ENCODE assay signal across 8 cellular contexts in genomic region chr14:60090864-60091519, GRCh38. TPM values are rescaled to one million over a fixed set of nuclear protein-coding genes. Genes with fewer than 3 reads are reported as not detected.
DNase-seq lines count a peak whose midpoint lies in the region; ATAC-seq and TF ChIP-seq lines count a peak whose summit lies in the region.

No MANE protein-coding gene starts in this region.

- TF ChIP-seq POLR2A in esophagus squamous epithelium (IDR thresholded peaks at IDR 0.05) (no peak), upper lobe of left lung (IDR thresholded peaks at IDR 0.05) (no peak)

- no peaks in the 10 kb centered on the region for H3K27me3 ChIP-seq in esophagus squamous epithelium
- no peaks in the 10 kb centered on the region for H3K27me3 ChIP-seq in upper lobe of left lung

- H3K9me3 ChIP-seq in esophagus squamous epithelium (no peaks in the 10 kb centered on the region), mucosa of descending colon (no peaks in the 10 kb centered on the region), upper lobe of left lung (no peaks in the 10 kb centered on the region)

- peaks cover 30% of the 10 kb centered on the region for H3K4me1 Mint-ChIP-seq in activated CD4-positive, alpha-beta memory T cell treated with anti-CD3 and anti-CD28 coated beads for 36 hours (ENCODE audit: low read depth)

- H3K27ac ChIP-seq in esophagus squamous epithelium (peak overlapping the region; percentile 94 to 99 (median 98)), upper lobe of left lung (peak overlapping the region; percentile 96 to 98 (median 96))

- H3K36me3 ChIP-seq in esophagus squamous epithelium (no peaks in the 10 kb centered on the region), mucosa of descending colon (ENCODE audit: low read depth) (no peaks in the 10 kb centered on the region), upper lobe of left lung (no peaks in the 10 kb centered on the region)

- CTCF ChIA-PET in activated CD4-positive, alpha-beta memory T cell treated with anti-CD3 and anti-CD28 coated beads for 36 hours (lab: Charles Lee), result interaction anchor here (1.2 to 2.7 kb wide), 3 partner anchors 11 to 240 kb away, joined by 3 to 9 read pairs (median 9); no protein-coding TSS in a partner anchor

- H3K27me3 Mint-ChIP-seq in activated CD4-positive, alpha-beta memory T cell treated with anti-CD3 and anti-CD28 coated beads for 36 hours, result no peaks in the 10 kb centered on the region

- H3K4me3 Mint-ChIP-seq in activated CD4-positive, alpha-beta memory T cell treated with anti-CD3 and anti-CD28 coated beads for 36 hours, result peak overlapping the region; percentile 95

- ATAC-seq in mucosa of descending colon (no peak), upper lobe of left lung (ENCODE audit: low FRiP score in 2 of 2) (peak in 1 of 2 donors; percentile 41), HG02970 (IDR thresholded peaks at IDR 0.05; ENCODE audit: low FRiP score, unreplicated experiment) (no peak)

- intact Hi-C loops in activated CD4-positive, alpha-beta memory T cell treated with anti-CD3 and anti-CD28 coated beads for 36 hours (cut with micrococcal nuclease), result loop anchor here (1.0 to 10.0 kb wide), 6 partner anchors 73 to 1796 kb away; partner anchors contain the start of genes ARID4A, JKAMP, L3HYPDH and PPM1A
- intact Hi-C loops in esophagus squamous epithelium (cut with DNase I) (loop anchor here (10.0 kb wide), 2 partner anchors 74 to 154 kb away; partner anchors contain the start of genes DHRS7 and PPM1A), mucosa of descending colon (cut with DNase I, micrococcal nuclease) (loop anchor here in 1 of 2 donors (10.0 kb wide), 1 partner anchor 154 kb away; the partner anchor contains the start of gene PPM1A)

- H3K4me3 ChIP-seq in esophagus squamous epithelium (peak overlapping the region; percentile 57 to 92 (median 81)), mucosa of descending colon (peak overlapping the region; percentile 46), upper lobe of left lung (peak overlapping the region; percentile 2 to 70 (median 58))

- POLR2A ChIA-PET in activated CD4-positive, alpha-beta memory T cell treated with anti-CD3 and anti-CD28 coated beads for 36 hours (lab: Charles Lee), result interaction anchor here (3.2 kb wide), 1 partner anchor 158 kb away, joined by 17 read pairs; the partner anchor contains the start of gene PPM1A

- H3K36me3 Mint-ChIP-seq in activated CD4-positive, alpha-beta memory T cell treated with anti-CD3 and anti-CD28 coated beads for 36 hours, result peaks cover 7% of the 10 kb centered on the region

- TF ChIP-seq EP300 in upper lobe of left lung (IDR thresholded peaks at IDR 0.05), result no peak

- no peak for TF ChIP-seq CTCF in esophagus squamous epithelium (IDR thresholded peaks at IDR 0.05)
- TF ChIP-seq CTCF in mucosa of descending colon (IDR thresholded peaks at IDR 0.05), result no peak
- no peak for TF ChIP-seq CTCF in upper lobe of left lung (IDR thresholded peaks at IDR 0.05)

- H3K9me3 Mint-ChIP-seq in activated CD4-positive, alpha-beta memory T cell treated with anti-CD3 and anti-CD28 coated beads for 36 hours, result no peaks in the 10 kb centered on the region

- H3K27ac Mint-ChIP-seq in activated CD4-positive, alpha-beta memory T cell treated with anti-CD3 and anti-CD28 coated beads for 36 hours, result peak overlapping the region; percentile 91

- peak; percentile 67 for DNase-seq in activated effector memory CD4-positive, alpha-beta T cell treated with anti-CD3 and anti-CD28 coated beads, Interleukin-2, amount 50 U/mL, for 16 hours
- DNase-seq in activated effector memory CD4-positive, alpha-beta T cell treated with Interleukin-2 at 50 U/mL for 16 hours, result no peak
- DNase-seq in NCI-H2107 (lab: John Stamatoyannopoulos, UW) (peak; percentile 91), esophagus squamous epithelium (lab: John Stamatoyannopoulos, UW) (peak; percentile 5), mucosa of descending colon (peak in 2 of 3 donors; percentile 56 to 57), upper lobe of left lung (peak in 1 of 2 donors; percentile 53)
- DNase-seq in activated CD4-positive, alpha-beta memory T cell treated with anti-CD3 and anti-CD28 coated beads for 36 hours, result peak; percentile 22

- H3K4me1 ChIP-seq in esophagus squamous epithelium, result peaks cover 0 to 42% (median 12%) of the 10 kb centered on the region in 3 donors
- peaks cover 14% of the 10 kb centered on the region for H3K4me1 ChIP-seq in mucosa of descending colon (ENCODE audit: low read depth)
- H3K4me1 ChIP-seq in upper lobe of left lung, result peaks cover 17 to 28% (median 23%) of the 10 kb centered on the region in 4 donors

- WGBS in esophagus squamous epithelium, 2 donors, result 6 to 8% methylated on average over 15 of the region's 16 CpGs
- WGBS in upper lobe of left lung, 2 donors, result 9 to 10% methylated on average over 15 to 16 of the region's 16 CpGs

RNA-seq across cellular contexts. Expression of gene PCNX4, which starts 0.7 kb away (rescaled TPM):
- 10 to 100 TPM; 26.3 to 26.9 TPM for total RNA-seq in activated CD4-positive, alpha-beta memory T cell treated with anti-CD3 and anti-CD28 coated beads for 36 hours
- 10 to 100 TPM in 3 of 4 donors, 1 to 10 TPM in 1; 9.4 to 31.1 (median 18.7) TPM for total RNA-seq in esophagus squamous epithelium
- 10 to 100 TPM; 23.7 to 32.0 (median 25.7) TPM for total RNA-seq in mucosa of descending colon
- 10 to 100 TPM; 35.0 to 75.1 (median 48.7) TPM for total RNA-seq in upper lobe of left lung
